18 cellular contexts compared by ENCODE assay signal in genomic region chr2:65030481-65030880, GRCh38. TPM values are rescaled to one million over a fixed set of nuclear protein-coding genes. Genes with fewer than 3 reads are reported as not detected.
DNase-seq lines count a peak whose midpoint lies in the region; ATAC-seq and TF ChIP-seq lines count a peak whose summit lies in the region.
"Had no signal": no experiment of that assay in that cellular context is flagged by ENCODE, and none has a peak within 500 bp of the region (broad histone marks: within the 10 kb centered on the region; RNA-seq: fewer than 3 reads in every experiment).

No MANE protein-coding gene starts in this region.

- no peaks in the 10 kb centered on the region for H3K23me2 ChIP-seq in H9 (ENCODE audit: insufficient read length, low read depth, low read length, poor library complexity, severe bottlenecking)

- DNase-seq in GM12865 (ENCODE audit: low read depth), result peak; percentile 48
- DNase-seq in H9, result no peak
- DNase-seq in naive thymus-derived CD8-positive, alpha-beta T cell, result no peak
- no peak for DNase-seq in NCI-H2227 treated with DMSO at 0.1 percent for 48 hours (lab: John Stamatoyannopoulos, UW)
- DNase-seq in NCI-H446 treated with DMSO at 0.1 percent for 48 hours (lab: John Stamatoyannopoulos, UW), result no peak
- no peak for DNase-seq in mesenchymal stem cell
- DNase-seq in epidermal melanocyte (ENCODE audit: insufficient read length, low spot score), result no peak
- DNase-seq: BE2C, erythroblast, mesendoderm, NCI-H1417 treated with DMSO at 0.1 percent for 48 hours, right cardiac atrium, SK-N-SH had no signal

- H2AFZ ChIP-seq in H9 (ENCODE audit: low read length), result no peak overlapping the region
- no peak overlapping the region for H2AFZ ChIP-seq in mesenchymal stem cell (ENCODE audit: low read depth, low read length)

- peaks cover 0 to 5% (median 0%) of the 10 kb centered on the region in 3 experiments; a peak in 1 of 7 replicates for H3K36me3 Mint-ChIP-seq in H9 (ENCODE audit: insufficient read depth in 1 of 3, low read depth in 3 of 3)
- peaks cover 0 to 19% (median 2%) of the 10 kb centered on the region in 3 donors for H3K36me3 Mint-ChIP-seq in naive thymus-derived CD8-positive, alpha-beta T cell

- H2BK20ac ChIP-seq in H9 (ENCODE audit: low read depth, low read length, poor library complexity, severe bottlenecking), result no peak overlapping the region

- H3K4me3 Mint-ChIP-seq in H9, result no peak overlapping the region; a peak in 1 of 5 replicates
- H3K4me3 Mint-ChIP-seq in naive thymus-derived CD8-positive, alpha-beta T cell, result peak overlapping the region in 8 of 10 donors; percentile 43 to 78 (median 74)

- no peaks in the 10 kb centered on the region for H3K79me1 ChIP-seq in H9 (ENCODE audit: insufficient read depth, low read depth, low read length, poor library complexity, severe bottlenecking)
- H3K79me1 ChIP-seq in mesenchymal stem cell (replicated peaks; ENCODE audit: low read length, poor library complexity, severe bottlenecking), result no peaks in the 10 kb centered on the region

- peaks cover 2% of the 10 kb centered on the region; the same call in 1 of the 2 replicates for H3K27me3 Mint-ChIP-seq in H9 (ENCODE audit: low read depth)
- no peaks in the 10 kb centered on the region for H3K27me3 Mint-ChIP-seq in naive thymus-derived CD8-positive, alpha-beta T cell
- H3K27me3 Mint-ChIP-seq: activated T-helper 17 cell treated with anti-CD3 and anti-CD28 coated beads, Interleukin-2, amount 50 U/mL, for 72 hours had no signal

- no peaks in the 10 kb centered on the region for H3K36me3 ChIP-seq in mesenchymal stem cell (ENCODE audit: control insufficient read depth in 1 of 2, insufficient read depth in 2 of 2, low read depth in 1 of 2, low read length in 2 of 2)
- H3K36me3 ChIP-seq: ascending aorta, BE2C, thoracic aorta had no signal

- H3K27ac ChIP-seq in H9 (ENCODE audit: insufficient read length, low read depth, low read length) (no peak overlapping the region), mesenchymal stem cell (ENCODE audit: low read length, poor library complexity, severe bottlenecking) (no peak overlapping the region)
- H3K27ac ChIP-seq: ascending aorta, thoracic aorta had no signal

- no CpG with 5 or more reads among the region's 6 CpGs for WGBS in H9 (ENCODE audit: extremely low coverage, insufficient read length, low lambda C conversion rate)
- WGBS in mesenchymal stem cell, result 77% methylated on average over 4 of the region's 6 CpGs

- H4K91ac ChIP-seq in H9 (ENCODE audit: insufficient read length, low read depth, low read length), result no peak overlapping the region
- no peak overlapping the region for H4K91ac ChIP-seq in mesenchymal stem cell (ENCODE audit: low read length)

- H3K9me3 ChIP-seq in H9 (ENCODE audit: control insufficient read depth, low read depth, low read length), result no peaks in the 10 kb centered on the region
- H3K9me3 ChIP-seq in mesenchymal stem cell (ENCODE audit: control insufficient read depth, low read length), result no peaks in the 10 kb centered on the region
- H3K9me3 ChIP-seq: ascending aorta, BE2C, SK-N-SH, thoracic aorta had no signal

- POLR2A ChIA-PET in naive thymus-derived CD8-positive, alpha-beta T cell (lab: Charles Lee), result interaction anchor here (1.1 kb wide), 1 partner anchor 112 kb away, joined by 3 read pairs; no protein-coding TSS in a partner anchor

- no peak overlapping the region for H3K56ac ChIP-seq in H9 (ENCODE audit: insufficient read length, low read depth, low read length)

- H3K27me3 ChIP-seq in H9 (ENCODE audit: insufficient read depth, low read length), result no peaks in the 10 kb centered on the region
- H3K27me3 ChIP-seq in mesenchymal stem cell (ENCODE audit: control insufficient read depth in 1 of 2, insufficient read depth in 1 of 2, low read length in 2 of 2), result peaks cover 6 to 19% of the 10 kb centered on the region in 2 experiments
- H3K27me3 ChIP-seq: ascending aorta, BE2C had no signal

- TF ChIP-seq CTCF in GM12865 (IDR thresholded peaks at IDR 0.05; ENCODE audit: insufficient read depth, low read depth, low read length, missing control alignments) (no peak), H9 (conservative IDR thresholded peaks at IDR 0.05) (no peak)

- no peak overlapping the region for H2AK5ac ChIP-seq in H9 (ENCODE audit: insufficient read length, low read length)
- no peak overlapping the region for H2AK5ac ChIP-seq in mesenchymal stem cell (ENCODE audit: low read length, severe bottlenecking)

- no peak overlapping the region for H2BK120ac ChIP-seq in H9 (ENCODE audit: low read depth, low read length, poor library complexity, severe bottlenecking)
- H2BK120ac ChIP-seq in mesenchymal stem cell (ENCODE audit: low read depth, low read length), result no peak overlapping the region

- ATAC-seq in naive thymus-derived CD8-positive, alpha-beta T cell, result no peak
- ATAC-seq: activated T-helper 17 cell treated with anti-CD3 and anti-CD28 coated beads, Interleukin-2, amount 50 U/mL, for 72 hours; HCT116 had no signal

- H3K4me3 ChIP-seq in GM12865 (ENCODE audit: low read depth, low read length) (peak overlapping the region; percentile 6), mesenchymal stem cell (ENCODE audit: insufficient read depth in 1 of 2, low read depth in 1 of 2, low read length in 2 of 2) (no peak overlapping the region)
- H3K4me3 ChIP-seq: ascending aorta, thoracic aorta had no signal

- H4K8ac ChIP-seq in H9 (replicated peaks; ENCODE audit: insufficient read length, low read depth, low read length) (no peak overlapping the region), mesenchymal stem cell (ENCODE audit: low read length) (no peak overlapping the region)

- H3K18ac ChIP-seq in H9 (ENCODE audit: insufficient read length, low read depth, low read length) (no peak overlapping the region), mesenchymal stem cell (ENCODE audit: low read depth in 1 of 2, low read length in 2 of 2) (no peak overlapping the region)

- H2BK5ac ChIP-seq in H9 (ENCODE audit: insufficient read length, low read length) (no peak overlapping the region), mesenchymal stem cell (ENCODE audit: low read depth, low read length, poor library complexity, severe bottlenecking) (no peak overlapping the region)

- H3T11ph ChIP-seq in H9 (ENCODE audit: low read length), result no peak overlapping the region

- H3K4me2 ChIP-seq in H9 (ENCODE audit: insufficient read depth, insufficient read length, low read length) (peak overlapping the region; percentile 23), mesenchymal stem cell (ENCODE audit: low read length, poor library complexity, severe bottlenecking) (no peak overlapping the region)
- H3K4me2 ChIP-seq: SK-N-SH had no signal

- H3K9me3 Mint-ChIP-seq in H9, result no peaks in the 10 kb centered on the region
- no peaks in the 10 kb centered on the region for H3K9me3 Mint-ChIP-seq in naive thymus-derived CD8-positive, alpha-beta T cell
- H3K9me3 Mint-ChIP-seq: activated T-helper 17 cell treated with anti-CD3 and anti-CD28 coated beads, Interleukin-2, amount 50 U/mL, for 72 hours had no signal

- no peaks in the 10 kb centered on the region for H3K79me2 ChIP-seq in H9 (ENCODE audit: insufficient read depth, low read length)

- TF ChIP-seq POLR2A in Raji (IDR thresholded peaks at IDR 0.05; ENCODE audit: insufficient read depth, low read depth, low read length), result peak; percentile 63

- no peak overlapping the region for H3K4ac ChIP-seq in H9 (ENCODE audit: low read depth, low read length)
- H3K4ac ChIP-seq in mesenchymal stem cell (ENCODE audit: low read depth in 1 of 2, low read length in 2 of 2), result no peak overlapping the region

- H3K14ac ChIP-seq in H9 (ENCODE audit: insufficient read depth, low read length) (no peak overlapping the region), mesenchymal stem cell (ENCODE audit: low read length in 2 of 2) (no peak overlapping the region)

- H3K9ac ChIP-seq in H9 (ENCODE audit: extremely low read depth, insufficient read length, low read length) (peak overlapping the region; percentile 16), mesenchymal stem cell (ENCODE audit: low read length) (no peak overlapping the region)
- H3K9ac ChIP-seq: SK-N-SH had no signal

- H4K5ac ChIP-seq in H9 (ENCODE audit: insufficient read length, low read depth, low read length), result no peak overlapping the region

- H2BK15ac ChIP-seq in H9 (ENCODE audit: low read depth, low read length), result no peak overlapping the region
- H2BK15ac ChIP-seq in mesenchymal stem cell (ENCODE audit: low read depth, poor library complexity, severe bottlenecking), result no peak overlapping the region

- peaks cover 26 to 27% of the 10 kb centered on the region in 2 experiments for H3K4me1 Mint-ChIP-seq in H9
- H3K4me1 Mint-ChIP-seq in naive thymus-derived CD8-positive, alpha-beta T cell, result peaks cover 25 to 65% (median 31%) of the 10 kb centered on the region in 4 donors

- no peak overlapping the region for H2BK12ac ChIP-seq in H9 (ENCODE audit: insufficient read length, low read depth, low read length)
- no peak overlapping the region for H2BK12ac ChIP-seq in mesenchymal stem cell (ENCODE audit: low read length in 2 of 2)

- H3K4me1 ChIP-seq in H9 (ENCODE audit: insufficient read depth, low read length), result peaks cover 8% of the 10 kb centered on the region
- no peaks in the 10 kb centered on the region for H3K4me1 ChIP-seq in mesenchymal stem cell (ENCODE audit: control insufficient read depth, insufficient read depth, low read depth, low read length)
- H3K4me1 ChIP-seq: BE2C had no signal

- no peak overlapping the region for H3K23ac ChIP-seq in H9 (ENCODE audit: insufficient read length, low read depth, low read length)
- no peak overlapping the region for H3K23ac ChIP-seq in mesenchymal stem cell (ENCODE audit: low read length in 2 of 2)

- H3K27ac Mint-ChIP-seq in H9, result no peak overlapping the region
- peak overlapping the region in 8 of 10 donors; percentile 26 to 93 (median 82) for H3K27ac Mint-ChIP-seq in naive thymus-derived CD8-positive, alpha-beta T cell
- H3K27ac Mint-ChIP-seq: activated T-helper 17 cell treated with anti-CD3 and anti-CD28 coated beads, Interleukin-2, amount 50 U/mL, for 72 hours had no signal

- no peaks in the 10 kb centered on the region for H4K20me1 ChIP-seq in H9 (ENCODE audit: control insufficient read depth, insufficient read depth, insufficient read length)

RNA-seq across cellular contexts. Expression of gene CEP68, which starts 25.7 kb away (rescaled TPM):
- total RNA-seq in H9 (2021), result 18.5 and 20.2 TPM in 2 replicates
- total RNA-seq in naive thymus-derived CD8-positive, alpha-beta T cell, result 10 to 100 TPM; 53.3 to 61.7 TPM
- 10 to 100 TPM; 26.6 to 39.1 (median 34.7) TPM for polyA plus RNA-seq in naive thymus-derived CD8-positive, alpha-beta T cell
- 2.9 TPM for polyA plus RNA-seq in mesenchymal stem cell (2013, experiment 1 of 2)
- polyA plus RNA-seq in mesenchymal stem cell (2013, experiment 2 of 2), result 3.2 TPM

RNA-seq across cellular contexts. Expression of gene SLC1A4, which starts 41.3 kb away (rescaled TPM):
- total RNA-seq in H9 (2021), result 1.1 and 1.9 TPM in 2 replicates
- total RNA-seq in naive thymus-derived CD8-positive, alpha-beta T cell, result 1 to 10 TPM; 1.6 to 1.9 TPM
- 1 to 10 TPM in 1 of 3 donors, under 1 TPM in 2; 0.09 to 1.2 (median 0.18) TPM for polyA plus RNA-seq in naive thymus-derived CD8-positive, alpha-beta T cell
- polyA plus RNA-seq in mesenchymal stem cell (2013, experiment 1 of 2), result 14.3 TPM
- 15.0 TPM for polyA plus RNA-seq in mesenchymal stem cell (2013, experiment 2 of 2)

Comparison
In these comparisons a context has a peak if more than half of its experiments do, and no peak if none do; other contexts are left out.
1. H3K27ac Mint-ChIP-seq: peak in naive thymus-derived CD8-positive, alpha-beta T cell (8 of 10); none in H9 (0 of 3).
2. H3K4me3 Mint-ChIP-seq: peak in naive thymus-derived CD8-positive, alpha-beta T cell (8 of 10); none in H9 (0 of 2).